19 cellular contexts compared by ENCODE assay signal in the genomic region with DNA sequence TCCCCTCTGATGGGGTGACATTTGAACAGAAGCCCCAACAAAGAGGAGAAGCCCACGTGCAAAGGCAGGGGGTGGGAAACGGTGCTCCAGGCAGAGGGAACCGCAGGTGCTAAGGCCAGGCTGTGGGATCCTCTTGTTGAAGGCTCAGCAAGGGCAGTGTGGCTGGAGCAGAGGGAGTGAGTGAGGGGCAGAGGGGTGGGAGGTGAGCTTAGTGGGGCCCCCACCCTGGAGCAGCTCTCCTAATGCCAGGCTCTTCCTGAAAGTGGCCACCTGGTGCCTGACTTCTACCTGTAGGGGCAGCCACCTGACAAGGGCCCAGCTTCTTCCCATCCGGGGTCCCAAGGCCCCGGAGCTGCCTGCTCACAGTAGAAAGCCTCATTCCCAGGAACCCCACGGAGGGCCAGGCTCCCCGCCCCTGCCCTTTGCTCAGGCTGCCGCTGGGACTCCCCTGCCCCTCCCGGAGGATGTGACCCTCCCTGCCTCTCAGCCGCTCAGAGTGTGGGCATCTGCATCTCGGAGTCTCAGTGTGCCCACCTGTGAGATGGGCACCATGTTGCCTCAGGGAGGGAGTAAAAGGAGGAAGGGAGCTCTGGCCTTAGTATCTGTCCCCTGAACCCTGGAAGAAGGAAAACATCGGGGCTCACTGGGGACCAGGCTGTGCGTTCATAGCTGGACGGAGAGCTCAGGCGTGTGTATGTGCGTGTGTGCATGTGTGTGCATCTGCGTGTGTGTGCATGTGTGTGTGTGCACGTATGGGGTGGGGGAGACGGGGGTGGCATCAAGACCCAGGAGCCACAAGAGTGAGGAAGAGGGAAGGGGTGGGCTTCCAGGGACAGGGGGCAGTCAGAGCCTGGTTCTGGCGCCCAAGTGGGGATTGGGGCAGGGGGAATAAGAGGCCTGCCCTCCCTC.
DNase-seq lines count a peak whose midpoint lies in the region; ATAC-seq and TF ChIP-seq lines count a peak whose summit lies in the region.
"Had no signal": no experiment of that assay in that cellular context is flagged by ENCODE, and none has a peak within 500 bp of the region (broad histone marks: within the 10 kb centered on the region; RNA-seq: fewer than 3 reads in every experiment).

No MANE protein-coding gene starts in this region.

- no peaks in the 10 kb centered on the region for H3K36me3 Mint-ChIP-seq in mesothelial cell of epicardium
- H3K36me3 Mint-ChIP-seq: naive thymus-derived CD8-positive, alpha-beta T cell; stimulated activated naive B cell treated with anti-CD40 and anti-IgM and Interleukin-4, amounts not matched to agents 10 μg/mL and 1 μg/mL and 100 μg/mL, for 72 hours had no signal

- no peaks in the 10 kb centered on the region for H3K36me3 ChIP-seq in NT2/D1 (ENCODE audit: insufficient read depth, insufficient read length, low read length)
- no peaks in the 10 kb centered on the region for H3K36me3 ChIP-seq in breast epithelium
- no peaks in the 10 kb centered on the region for H3K36me3 ChIP-seq in stomach
- H3K36me3 ChIP-seq: cardiac muscle cell had no signal

- H3K4me1 ChIP-seq in NT2/D1 (ENCODE audit: insufficient read depth, insufficient read length): peaks cover 7% of the 10 kb centered on the region
- peaks cover 18 to 38% of the 10 kb centered on the region in 2 donors for H3K4me1 ChIP-seq in breast epithelium
- peaks cover 42 to 78% (median 59%) of the 10 kb centered on the region in 4 donors for H3K4me1 ChIP-seq in stomach

- H3K9me3 ChIP-seq in NT2/D1 (ENCODE audit: insufficient read depth, low read length) (no peaks in the 10 kb centered on the region), breast epithelium (no peaks in the 10 kb centered on the region), stomach (no peaks in the 10 kb centered on the region)

- ATAC-seq in GM19023 (IDR thresholded peaks at IDR 0.05; ENCODE audit: unreplicated experiment): no peak
- ATAC-seq: activated T-helper 17 cell treated with anti-CD3 and anti-CD28 coated beads, Interleukin-2, amount 50 U/mL, for 72 hours; esophagus mucosa; naive thymus-derived CD8-positive, alpha-beta T cell; stimulated activated naive B cell treated with anti-CD40 and anti-IgM and Interleukin-4, amounts not matched to agents 10 μg/mL and 1 μg/mL and 100 μg/mL, for 72 hours had no signal

- TF ChIP-seq POLR2A in breast epithelium (IDR thresholded peaks at IDR 0.05): no peak
- TF ChIP-seq POLR2A in stomach (IDR thresholded peaks at IDR 0.05): no peak

- peaks cover 30% of the 10 kb centered on the region for H3K4me1 Mint-ChIP-seq in mesothelial cell of epicardium
- H3K4me1 Mint-ChIP-seq: activated T-helper 17 cell treated with anti-CD3 and anti-CD28 coated beads, Interleukin-2, amount 50 U/mL, for 72 hours had no signal

- H3K27me3 ChIP-seq in NT2/D1 (ENCODE audit: insufficient read depth, insufficient read length) (no peaks in the 10 kb centered on the region), breast epithelium (no peaks in the 10 kb centered on the region), stomach (no peaks in the 10 kb centered on the region)
- H3K27me3 ChIP-seq: cardiac muscle cell had no signal

- peak overlapping the region; percentile 91 to 96 for H3K27ac ChIP-seq in breast epithelium
- H3K27ac ChIP-seq in stomach: peak overlapping the region; percentile 21 to 93 (median 88)
- H3K27ac ChIP-seq: cardiac muscle cell had no signal

- H3K27ac Mint-ChIP-seq in mesothelial cell of epicardium: peak overlapping the region; percentile 88
- H3K27ac Mint-ChIP-seq: activated T-helper 17 cell treated with anti-CD3 and anti-CD28 coated beads, Interleukin-2, amount 50 U/mL, for 72 hours; CD4-positive, alpha-beta T cell; stimulated activated naive B cell treated with anti-CD40 and anti-IgM and Interleukin-4, amounts not matched to agents 10 μg/mL and 1 μg/mL and 100 μg/mL, for 72 hours had no signal

- no peak for TF ChIP-seq EP300 in stomach (IDR thresholded peaks at IDR 0.05)

- no peak overlapping the region for H3K4me3 Mint-ChIP-seq in mesothelial cell of epicardium
- H3K4me3 Mint-ChIP-seq: activated T-helper 17 cell treated with anti-CD3 and anti-CD28 coated beads, Interleukin-2, amount 50 U/mL, for 72 hours; CD4-positive, alpha-beta T cell; naive thymus-derived CD8-positive, alpha-beta T cell; stimulated activated naive B cell treated with anti-CD40 and anti-IgM and Interleukin-4, amounts not matched to agents 10 μg/mL and 1 μg/mL and 100 μg/mL, for 72 hours had no signal

- no peak for DNase-seq in NT2/D1 (ENCODE audit: low read depth, low spot score)
- no peak for DNase-seq in breast epithelium (ENCODE audit: low spot score in 2 of 2)
- no peak for DNase-seq in mesothelial cell of epicardium (ENCODE audit: low spot score in 2 of 2, unreplicated experiment in 2 of 2)
- DNase-seq in stomach: no peak
- DNase-seq in NCI-H1092 (lab: John Stamatoyannopoulos, UW): no peak
- no peak for DNase-seq in GM10266 (ENCODE audit: extremely low spot score)
- DNase-seq: CD4-positive, alpha-beta T cell; GF-D8; KBM-7; naive thymus-derived CD8-positive, alpha-beta T cell; NCI-H146; NCI-H748 treated with DMSO at 0.1 percent for 48 hours; stimulated activated CD4-positive, alpha-beta T cell treated with anti-CD3 and anti-CD28 coated beads, Interleukin-1b, Interleukin-23, amount 100 ng/mL, for 48 hours; stimulated activated naive B cell treated with anti-CD40 and anti-IgM and Interleukin-4, amounts not matched to agents 10 μg/mL and 1 μg/mL and 100 μg/mL, for 72 hours; SW 1271 had no signal

- H3K4me3 ChIP-seq in NT2/D1 (ENCODE audit: insufficient read length, low read depth) (no peak overlapping the region), breast epithelium (no peak overlapping the region), stomach (no peak overlapping the region)
- H3K4me3 ChIP-seq: cardiac muscle cell had no signal

- TF ChIP-seq CTCF in breast epithelium (IDR thresholded peaks at IDR 0.05): no peak
- no peak for TF ChIP-seq CTCF in mesothelial cell of epicardium (IDR thresholded peaks at IDR 0.05; ENCODE audit: unreplicated experiment)
- TF ChIP-seq CTCF in stomach (IDR thresholded peaks at IDR 0.05): no peak
- no peak for TF ChIP-seq CTCF in GM10266 (IDR thresholded peaks at IDR 0.05; ENCODE audit: control insufficient read depth, insufficient read depth, low read depth, missing control alignments)

- H3K9me3 Mint-ChIP-seq in mesothelial cell of epicardium: peaks cover 9% of the 10 kb centered on the region
- H3K9me3 Mint-ChIP-seq: activated T-helper 17 cell treated with anti-CD3 and anti-CD28 coated beads, Interleukin-2, amount 50 U/mL, for 72 hours; CD4-positive, alpha-beta T cell had no signal

- H3K9ac ChIP-seq in NT2/D1 (ENCODE audit: insufficient read length, low read depth): peak overlapping the region; percentile 45

- intact Hi-C loops in breast epithelium (cut with DNase I; ENCODE audit: low total_unique reads): no loop called here
- intact Hi-C loops in stomach (cut with DNase I; ENCODE audit: low total_unique reads): no loop called here

- 84 to 89% (median 88%) methylated on average over 16 to 20 of the region's 20 CpGs for WGBS in stomach, 5 donors

- H3K27me3 Mint-ChIP-seq in mesothelial cell of epicardium (ENCODE audit: low read depth): no peaks in the 10 kb centered on the region
